9 cellular contexts compared by ENCODE assay signal in the genomic region with DNA sequence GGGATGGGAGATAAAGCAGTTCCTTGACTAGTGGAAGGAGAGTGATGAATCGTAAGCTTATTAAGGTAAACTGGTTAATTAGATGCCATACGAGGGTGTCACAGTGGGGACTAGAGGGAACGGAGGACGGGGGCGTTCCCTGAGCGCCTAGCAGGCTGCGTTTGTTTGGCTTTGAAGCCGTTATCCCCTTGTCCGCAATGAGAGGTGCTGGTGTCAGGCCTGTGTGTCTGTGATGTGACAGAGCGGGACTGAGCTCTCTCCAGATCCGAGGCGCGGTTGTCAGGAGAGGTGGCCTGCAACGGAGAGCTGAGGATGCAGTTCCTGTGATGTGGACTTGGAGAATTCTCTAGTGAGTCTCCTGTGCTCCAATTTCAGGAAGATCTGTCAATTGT.
DNase-seq lines count a peak whose midpoint lies in the region; ATAC-seq and TF ChIP-seq lines count a peak whose summit lies in the region.
"Had no signal": no experiment of that assay in that cellular context is flagged by ENCODE, and none has a peak within 500 bp of the region (broad histone marks: within the 10 kb centered on the region; RNA-seq: fewer than 3 reads in every experiment).

No MANE protein-coding gene starts in this region.

- H3K4me3 ChIP-seq in CD8-positive, alpha-beta T cell (ENCODE audit: low read depth, low read length), result no peak overlapping the region
- peak overlapping the region; percentile 59 for H3K4me3 ChIP-seq in ectodermal cell (ENCODE audit: insufficient read depth, low read depth, low read length)
- H3K4me3 ChIP-seq in neural cell (ENCODE audit: low read length), result peak overlapping the region; percentile 85

- peak overlapping the region; percentile 38 for H3K4me3 Mint-ChIP-seq in CD8-positive, alpha-beta T cell

- POLR2A ChIA-PET in CD8-positive, alpha-beta T cell (lab: Charles Lee), result no interaction called here

- no peak overlapping the region for H3K9ac ChIP-seq in neural cell (ENCODE audit: low read length)

- DNase-seq in CD8-positive, alpha-beta T cell, result no peak
- DNase-seq in HuH-7 (ENCODE audit: low spot score) (peak; percentile 22), left lobe of liver (ENCODE audit: low spot score) (no peak), GM10266 (ENCODE audit: extremely low spot score) (no peak), NCI-H187 treated with DMSO at 0.1 percent for 48 hours (lab: John Stamatoyannopoulos, UW) (no peak)
- DNase-seq: activated CD4-positive, alpha-beta T cell treated with anti-CD3 and anti-CD28 coated beads for 48 hours had no signal

- H3K27me3 ChIP-seq in CD8-positive, alpha-beta T cell (ENCODE audit: insufficient read depth, low read length), result no peaks in the 10 kb centered on the region
- peaks cover 40% of the 10 kb centered on the region for H3K27me3 ChIP-seq in ectodermal cell (ENCODE audit: control insufficient read depth, insufficient read depth, low read length, poor library complexity, severe bottlenecking)
- H3K27me3 ChIP-seq in neural cell (ENCODE audit: insufficient read depth, low read depth, low read length), result peaks cover 11% of the 10 kb centered on the region

- peaks cover 3% of the 10 kb centered on the region for H3K9me3 Mint-ChIP-seq in CD8-positive, alpha-beta T cell

- H3K9me2 ChIP-seq in neural cell (ENCODE audit: insufficient read depth, low read length), result no peaks in the 10 kb centered on the region

- whole genome bisulfite sequencing in ectodermal cell, 2 experiments, result 5% methylated on average over 14 of the region's 14 CpGs

- no peaks in the 10 kb centered on the region for H3K36me3 Mint-ChIP-seq in CD8-positive, alpha-beta T cell

- TF ChIP-seq RAD21 in neural cell (conservative IDR thresholded peaks at IDR 0.05), result no peak

- peaks cover 8% of the 10 kb centered on the region for H3K4me1 Mint-ChIP-seq in CD8-positive, alpha-beta T cell (ENCODE audit: low read depth)

- no peak overlapping the region for H2AFZ ChIP-seq in neural cell (ENCODE audit: low read depth, low read length)

- no peak for ATAC-seq in CD8-positive, alpha-beta T cell
- no peak for ATAC-seq in GM21360 (IDR thresholded peaks at IDR 0.05; ENCODE audit: unreplicated experiment)
- no peak for ATAC-seq in left lobe of liver

- H3K27me3 Mint-ChIP-seq in CD8-positive, alpha-beta T cell (ENCODE audit: low read depth), result peaks cover 34% of the 10 kb centered on the region

- H3K27ac Mint-ChIP-seq in CD8-positive, alpha-beta T cell, result no peak overlapping the region

- no peak overlapping the region for H3K27ac ChIP-seq in CD8-positive, alpha-beta T cell (ENCODE audit: low read depth, low read length)
- H3K27ac ChIP-seq in ectodermal cell (ENCODE audit: insufficient read depth, low read depth, low read length, poor library complexity, severe bottlenecking) (no peak overlapping the region), neural cell (ENCODE audit: low read length) (no peak overlapping the region)

- H4K20me1 ChIP-seq in neural cell (ENCODE audit: insufficient read depth), result no peaks in the 10 kb centered on the region

- H3K36me3 ChIP-seq in CD8-positive, alpha-beta T cell (ENCODE audit: insufficient read depth, low read length), result no peaks in the 10 kb centered on the region
- H3K36me3 ChIP-seq in ectodermal cell (ENCODE audit: control insufficient read depth, insufficient read depth, low read length) (no peaks in the 10 kb centered on the region), neural cell (ENCODE audit: insufficient read depth, low read length) (no peaks in the 10 kb centered on the region)

- peak overlapping the region; percentile 72 for H3K4me2 ChIP-seq in neural cell (ENCODE audit: low read length)

- H3K9me3 ChIP-seq in CD8-positive, alpha-beta T cell (ENCODE audit: low read length), result no peaks in the 10 kb centered on the region
- no peaks in the 10 kb centered on the region for H3K9me3 ChIP-seq in ectodermal cell (ENCODE audit: control insufficient read depth, low read length)
- H3K9me3 ChIP-seq in neural cell (ENCODE audit: low read length), result no peaks in the 10 kb centered on the region

- TF ChIP-seq EP300 in neural cell (conservative IDR thresholded peaks at IDR 0.05; ENCODE audit: poor library complexity, severe bottlenecking), result no peak

- H3F3A ChIP-seq in neural cell (ENCODE audit: insufficient read depth, low read length, poor library complexity, severe bottlenecking), result no peaks in the 10 kb centered on the region

- no peak for TF ChIP-seq CTCF in CD8-positive, alpha-beta T cell (IDR thresholded peaks at IDR 0.05)
- no peak for TF ChIP-seq CTCF in neural cell (IDR thresholded peaks at IDR 0.05; ENCODE audit: poor library complexity, severe bottlenecking)
- no peak for TF ChIP-seq CTCF in GM10266 (IDR thresholded peaks at IDR 0.05; ENCODE audit: control insufficient read depth, insufficient read depth, low read depth, missing control alignments)

- H3K79me2 ChIP-seq in neural cell (replicated peaks; ENCODE audit: insufficient read depth, low read length), result no peaks in the 10 kb centered on the region

- CTCF ChIA-PET in CD8-positive, alpha-beta T cell (lab: Charles Lee), result no interaction called here

- peaks cover 4% of the 10 kb centered on the region for H3K4me1 ChIP-seq in CD8-positive, alpha-beta T cell (ENCODE audit: insufficient read depth, low read length)
- peaks cover 7% of the 10 kb centered on the region for H3K4me1 ChIP-seq in ectodermal cell (ENCODE audit: control insufficient read depth, insufficient read depth, low read length)

- intact Hi-C loops in CD8-positive, alpha-beta T cell (cut with DNase I, micrococcal nuclease), result no loop called here

TF ChIP-seq in neural cell, 6 proteins besides CTCF, POLR2A, EP300 and RAD21:
- TF ChIP-seq, protein P1, sequence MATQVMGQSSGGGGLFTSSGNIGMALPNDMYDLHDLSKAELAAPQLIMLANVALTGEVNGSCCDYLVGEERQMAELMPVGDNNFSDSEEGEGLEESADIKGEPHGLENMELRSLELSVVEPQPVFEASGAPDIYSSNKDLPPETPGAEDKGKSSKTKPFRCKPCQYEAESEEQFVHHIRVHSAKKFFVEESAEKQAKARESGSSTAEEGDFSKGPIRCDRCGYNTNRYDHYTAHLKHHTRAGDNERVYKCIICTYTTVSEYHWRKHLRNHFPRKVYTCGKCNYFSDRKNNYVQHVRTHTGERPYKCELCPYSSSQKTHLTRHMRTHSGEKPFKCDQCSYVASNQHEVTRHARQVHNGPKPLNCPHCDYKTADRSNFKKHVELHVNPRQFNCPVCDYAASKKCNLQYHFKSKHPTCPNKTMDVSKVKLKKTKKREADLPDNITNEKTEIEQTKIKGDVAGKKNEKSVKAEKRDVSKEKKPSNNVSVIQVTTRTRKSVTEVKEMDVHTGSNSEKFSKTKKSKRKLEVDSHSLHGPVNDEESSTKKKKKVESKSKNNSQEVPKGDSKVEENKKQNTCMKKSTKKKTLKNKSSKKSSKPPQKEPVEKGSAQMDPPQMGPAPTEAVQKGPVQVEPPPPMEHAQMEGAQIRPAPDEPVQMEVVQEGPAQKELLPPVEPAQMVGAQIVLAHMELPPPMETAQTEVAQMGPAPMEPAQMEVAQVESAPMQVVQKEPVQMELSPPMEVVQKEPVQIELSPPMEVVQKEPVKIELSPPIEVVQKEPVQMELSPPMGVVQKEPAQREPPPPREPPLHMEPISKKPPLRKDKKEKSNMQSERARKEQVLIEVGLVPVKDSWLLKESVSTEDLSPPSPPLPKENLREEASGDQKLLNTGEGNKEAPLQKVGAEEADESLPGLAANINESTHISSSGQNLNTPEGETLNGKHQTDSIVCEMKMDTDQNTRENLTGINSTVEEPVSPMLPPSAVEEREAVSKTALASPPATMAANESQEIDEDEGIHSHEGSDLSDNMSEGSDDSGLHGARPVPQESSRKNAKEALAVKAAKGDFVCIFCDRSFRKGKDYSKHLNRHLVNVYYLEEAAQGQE (IDR thresholded peaks at IDR 0.05; ENCODE audit: borderline replicate concordance), result no peak
- TF ChIP-seq EZH2 (IDR thresholded peaks at IDR 0.05; ENCODE audit: borderline replicate concordance, insufficient read depth, low read length, poor library complexity, severe bottlenecking) (no peak), MXI1 (conservative IDR thresholded peaks at IDR 0.05; ENCODE audit: poor library complexity, severe bottlenecking) (no peak), POLR2AphosphoS5 (IDR thresholded peaks at IDR 0.05) (no peak), SMC3 (conservative IDR thresholded peaks at IDR 0.05; ENCODE audit: poor library complexity) (no peak), TAF1 (IDR thresholded peaks at IDR 0.05; ENCODE audit: low read depth) (no peak)
